In genomic region chr7:92133737-92134270, GRCh38 we compare ENCODE assay signal across 8 cellular contexts. TPM values are rescaled to one million over a fixed set of nuclear protein-coding genes. Genes with fewer than 3 reads are reported as not detected.
DNase-seq lines count a peak whose midpoint lies in the region; ATAC-seq lines count a peak whose summit lies in the region.

No MANE protein-coding gene starts in this region.

- H3K9me3 Mint-ChIP-seq in activated CD8-positive, alpha-beta memory T cell treated with anti-CD3 and anti-CD28 coated beads, Interleukin-2, amount 10 ng/mL, durations not matched to agents 7 days and 5 days (ENCODE audit: low read depth) = peaks cover 2% of the 10 kb centered on the region

- H3K4me1 ChIP-seq in endocrine pancreas (ENCODE audit: control insufficient read depth, insufficient read depth, low read length) = peaks cover 26% of the 10 kb centered on the region

- no peaks in the 10 kb centered on the region for H3K9me3 ChIP-seq in endocrine pancreas (ENCODE audit: control insufficient read depth, low read length)

- peak overlapping the region; percentile 100 for H3K27ac Mint-ChIP-seq in activated CD8-positive, alpha-beta memory T cell treated with anti-CD3 and anti-CD28 coated beads, Interleukin-2, amount 10 ng/mL, durations not matched to agents 7 days and 5 days

- DNase-seq in AML-193 (lab: John Stamatoyannopoulos, UW) (peak; percentile 37 to 52), NCI-H526 treated with DMSO at 0.1 percent for 48 hours (lab: John Stamatoyannopoulos, UW) (peak; percentile 86), mesenteric fat pad (ENCODE audit: low spot score) (peak; percentile 91)
- peak; percentile 76 for DNase-seq in activated CD8-positive, alpha-beta memory T cell treated with anti-CD3 and anti-CD28 coated beads, Interleukin-2, amount 10 ng/mL, durations not matched to agents 7 days and 5 days
- peak; percentile 24 to 36 for DNase-seq in stimulated activated CD8-positive, alpha-beta memory T cell treated with anti-CD3 and anti-CD28 coated beads, Interleukin-15, amount 100 ng/mL, for 4 hours (ENCODE audit: low read depth in 2 of 2)

- H3K4me1 Mint-ChIP-seq in activated CD8-positive, alpha-beta memory T cell treated with anti-CD3 and anti-CD28 coated beads, Interleukin-2, amount 10 ng/mL, durations not matched to agents 7 days and 5 days = peaks cover 40% of the 10 kb centered on the region

- H3K36me3 Mint-ChIP-seq in activated CD8-positive, alpha-beta memory T cell treated with anti-CD3 and anti-CD28 coated beads, Interleukin-2, amount 10 ng/mL, durations not matched to agents 7 days and 5 days = peaks cover 27% of the 10 kb centered on the region

- CTCF ChIA-PET in activated CD8-positive, alpha-beta memory T cell treated with anti-CD3 and anti-CD28 coated beads, Interleukin-2, amount 10 ng/mL, durations not matched to agents 7 days and 5 days (lab: Charles Lee) = interaction anchor here (1.0 to 1.4 kb wide), 3 partner anchors 8 to 29 kb away, joined by 3 to 4 read pairs (median 3); no protein-coding TSS in a partner anchor

- ATAC-seq in GM18907 (IDR thresholded peaks at IDR 0.05; ENCODE audit: unreplicated experiment) (peak; percentile 39), HG03280 (IDR thresholded peaks at IDR 0.05; ENCODE audit: unreplicated experiment) (peak; percentile 32)
- ATAC-seq in activated CD8-positive, alpha-beta memory T cell treated with anti-CD3 and anti-CD28 coated beads, Interleukin-2, amount 10 ng/mL, durations not matched to agents 7 days and 5 days = peak; percentile 24

- no peaks in the 10 kb centered on the region for H3K36me3 ChIP-seq in endocrine pancreas (ENCODE audit: control insufficient read depth, insufficient read depth, low read length)

- H3K4me3 ChIP-seq in endocrine pancreas (ENCODE audit: control insufficient read depth, insufficient read depth, low read length) = peak overlapping the region; percentile 63

- no peaks in the 10 kb centered on the region for H3K27me3 ChIP-seq in endocrine pancreas (ENCODE audit: control insufficient read depth, insufficient read depth, low read length)

- H3K4me3 Mint-ChIP-seq in activated CD8-positive, alpha-beta memory T cell treated with anti-CD3 and anti-CD28 coated beads, Interleukin-2, amount 10 ng/mL, durations not matched to agents 7 days and 5 days = peak overlapping the region; percentile 93

- H3K9ac ChIP-seq in endocrine pancreas (ENCODE audit: control insufficient read depth, insufficient read depth, low read length) = peak overlapping the region; percentile 33

- peaks cover 4% of the 10 kb centered on the region for H3K27me3 Mint-ChIP-seq in activated CD8-positive, alpha-beta memory T cell treated with anti-CD3 and anti-CD28 coated beads, Interleukin-2, amount 10 ng/mL, durations not matched to agents 7 days and 5 days

RNA-seq across cellular contexts. Expression of gene CYP51A1, which starts 0.5 kb away (rescaled TPM):
- total RNA-seq in activated CD8-positive, alpha-beta memory T cell treated with anti-CD3 and anti-CD28 coated beads, Interleukin-2, amount 10 ng/mL, durations not matched to agents 7 days and 5 days = 10 to 100 TPM; 40.7 to 68.2 TPM
- total RNA-seq in mesenteric fat pad = 36.6 TPM

RNA-seq across cellular contexts. Expression of gene LRRD1, which starts 45.1 kb away (rescaled TPM):
- not detected for total RNA-seq in activated CD8-positive, alpha-beta memory T cell treated with anti-CD3 and anti-CD28 coated beads, Interleukin-2, amount 10 ng/mL, durations not matched to agents 7 days and 5 days
- total RNA-seq in mesenteric fat pad = not detected

Comparison
In these comparisons a context has a peak if more than half of its experiments do, and no peak if none do; other contexts are left out.
1. Peak in every context shown above with its lines: DNase-seq, ATAC-seq and H3K4me3 ChIP-seq.
2. DNase-seq: peak in every context shown above with its lines; median percentile 91 in mesenteric fat pad; 86 in NCI-H526 treated with DMSO at 0.1 percent for 48 hours; 76 in activated CD8-positive, alpha-beta memory T cell treated with anti-CD3 and anti-CD28 coated beads, Interleukin-2, amount 10 ng/mL, durations not matched to agents 7 days and 5 days; 44 in AML-193; 30 in stimulated activated CD8-positive, alpha-beta memory T cell treated with anti-CD3 and anti-CD28 coated beads, Interleukin-15, amount 100 ng/mL, for 4 hours.